Comparison of ENCODE assay signal across 16 cellular contexts in the genomic region with DNA sequence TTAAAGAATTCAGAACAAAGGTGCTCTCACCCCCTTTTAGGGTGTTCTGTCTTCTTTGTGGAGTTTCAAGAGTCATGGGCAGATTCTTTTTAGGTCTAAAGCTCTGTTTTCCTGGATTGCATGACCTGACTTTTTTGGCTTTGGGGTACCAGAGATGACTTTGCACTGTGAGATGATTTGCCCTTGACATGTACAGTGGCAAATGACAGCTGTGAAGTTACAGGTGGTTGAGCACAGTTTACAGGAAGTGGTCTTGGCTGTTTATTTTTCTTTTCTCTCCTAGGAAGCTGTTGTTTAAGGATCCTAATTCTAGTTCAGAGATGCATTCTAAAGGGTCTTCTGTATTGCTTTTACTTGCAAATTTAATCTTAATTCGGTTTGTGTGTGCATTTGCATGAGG.
A peak's percentile ranks its signal among the peaks of the same experiment; 100 is the strongest.
DNase-seq lines count a peak whose midpoint lies in the region; ATAC-seq and TF ChIP-seq lines count a peak whose summit lies in the region.
"Had no signal": no experiment of that assay in that cellular context is flagged by ENCODE, and none has a peak within 500 bp of the region (broad histone marks: within the 10 kb centered on the region; RNA-seq: fewer than 3 reads in every experiment).

No MANE protein-coding gene starts in this region.

- TF ChIP-seq POLR2A in upper lobe of left lung (IDR thresholded peaks at IDR 0.05): no peak

- TF ChIP-seq EP300 in upper lobe of left lung (IDR thresholded peaks at IDR 0.05): no peak

- peaks cover 0 to 6% (median 0%) of the 10 kb centered on the region in 4 donors for H3K9me3 ChIP-seq in upper lobe of left lung
- H3K9me3 ChIP-seq: testis had no signal

- peaks cover 2% of the 10 kb centered on the region for H3K36me3 Mint-ChIP-seq in progenitor cell of endocrine pancreas (ENCODE audit: insufficient read depth)

- no peak overlapping the region for H3K4me3 ChIP-seq in upper lobe of left lung
- H3K4me3 ChIP-seq: testis had no signal

- H3K27me3 Mint-ChIP-seq in progenitor cell of endocrine pancreas: no peaks in the 10 kb centered on the region

- peaks cover 0 to 5% (median 2%) of the 10 kb centered on the region in 4 donors for H3K4me1 ChIP-seq in upper lobe of left lung

- H3K9me3 Mint-ChIP-seq in progenitor cell of endocrine pancreas (ENCODE audit: low read depth): peaks cover 8% of the 10 kb centered on the region

- TF ChIP-seq CTCF in upper lobe of left lung (IDR thresholded peaks at IDR 0.05) (no peak), progenitor cell of endocrine pancreas (IDR thresholded peaks at IDR 0.05; ENCODE audit: unreplicated experiment) (no peak)

- ATAC-seq in GM18502 (IDR thresholded peaks at IDR 0.05; ENCODE audit: poor library complexity, unreplicated experiment) (peak; percentile 71), GM19463 (IDR thresholded peaks at IDR 0.05; ENCODE audit: unreplicated experiment) (peak; percentile 48), HG02852 (IDR thresholded peaks at IDR 0.05; ENCODE audit: unreplicated experiment) (peak; percentile 59), upper lobe of left lung (ENCODE audit: low FRiP score in 2 of 2) (no peak)
- ATAC-seq: activated CD8-positive, alpha-beta T cell treated with anti-CD3 and anti-CD28 coated beads for 36 hours; activated T-cell treated with anti-CD3 and anti-CD28 coated beads, Interleukin-2, amount 50 U/mL, for 72 hours; esophagus mucosa had no signal

- no peaks in the 10 kb centered on the region for H3K4me1 Mint-ChIP-seq in progenitor cell of endocrine pancreas (ENCODE audit: low read depth)

- 71 to 81% methylated on average over 1 of the region's 1 CpG for WGBS in upper lobe of left lung, 2 donors

- H3K27me3 ChIP-seq in upper lobe of left lung: no peaks in the 10 kb centered on the region
- H3K27me3 ChIP-seq: testis had no signal

- H3K36me3 ChIP-seq in upper lobe of left lung: no peaks in the 10 kb centered on the region

- H3K27ac ChIP-seq in upper lobe of left lung: no peak overlapping the region
- H3K27ac ChIP-seq: testis had no signal

- H3K27ac Mint-ChIP-seq in progenitor cell of endocrine pancreas: no peak overlapping the region
- H3K27ac Mint-ChIP-seq: activated CD8-positive, alpha-beta T cell treated with anti-CD3 and anti-CD28 coated beads for 36 hours; activated T-cell treated with anti-CD3 and anti-CD28 coated beads, Interleukin-2, amount 50 U/mL, for 72 hours had no signal

- H3K4me3 Mint-ChIP-seq in progenitor cell of endocrine pancreas (ENCODE audit: low read depth): no peak overlapping the region
- H3K4me3 Mint-ChIP-seq: activated CD8-positive, alpha-beta T cell treated with anti-CD3 and anti-CD28 coated beads for 36 hours; activated T-cell treated with anti-CD3 and anti-CD28 coated beads, Interleukin-2, amount 50 U/mL, for 72 hours had no signal

- DNase-seq in NCI-H526 treated with DMSO at 0.1 percent for 48 hours (lab: John Stamatoyannopoulos, UW): peak; percentile 21
- no peak for DNase-seq in upper lobe of left lung
- no peak for DNase-seq in NK-92 (lab: John Stamatoyannopoulos, UW; ENCODE audit: unreplicated experiment)
- no peak for DNase-seq in progenitor cell of endocrine pancreas (ENCODE audit: low spot score, unreplicated experiment)
- no peak for DNase-seq in activated CD8-positive, alpha-beta memory T cell treated with anti-CD3 and anti-CD28 coated beads, Interleukin-2, amount 50 U/mL, for 4 hours
- DNase-seq: activated CD8-positive, alpha-beta T cell treated with anti-CD3 and anti-CD28 coated beads for 36 hours; activated T-cell treated with anti-CD3 and anti-CD28 coated beads, Interleukin-2, amount 50 U/mL, for 72 hours; NCI-H187; NCI-H524; stimulated activated CD4-positive, alpha-beta T cell treated with anti-CD3 and anti-CD28 coated beads, Interleukin-4, amount 100 ng/mL, for 1 hour; stimulated activated CD8-positive, alpha-beta memory T cell treated with anti-CD3 and anti-CD28 coated beads, Interleukin-4, amount 100 ng/mL, for 48 hours; testis had no signal

Comparison
In these comparisons a context has a peak if more than half of its experiments do, and no peak if none do; other contexts are left out.
1. ATAC-seq: peak in GM18502 (single experiment), GM19463 (single experiment) and HG02852 (single experiment); none in upper lobe of left lung (0 of 2).